In the genomic region with DNA sequence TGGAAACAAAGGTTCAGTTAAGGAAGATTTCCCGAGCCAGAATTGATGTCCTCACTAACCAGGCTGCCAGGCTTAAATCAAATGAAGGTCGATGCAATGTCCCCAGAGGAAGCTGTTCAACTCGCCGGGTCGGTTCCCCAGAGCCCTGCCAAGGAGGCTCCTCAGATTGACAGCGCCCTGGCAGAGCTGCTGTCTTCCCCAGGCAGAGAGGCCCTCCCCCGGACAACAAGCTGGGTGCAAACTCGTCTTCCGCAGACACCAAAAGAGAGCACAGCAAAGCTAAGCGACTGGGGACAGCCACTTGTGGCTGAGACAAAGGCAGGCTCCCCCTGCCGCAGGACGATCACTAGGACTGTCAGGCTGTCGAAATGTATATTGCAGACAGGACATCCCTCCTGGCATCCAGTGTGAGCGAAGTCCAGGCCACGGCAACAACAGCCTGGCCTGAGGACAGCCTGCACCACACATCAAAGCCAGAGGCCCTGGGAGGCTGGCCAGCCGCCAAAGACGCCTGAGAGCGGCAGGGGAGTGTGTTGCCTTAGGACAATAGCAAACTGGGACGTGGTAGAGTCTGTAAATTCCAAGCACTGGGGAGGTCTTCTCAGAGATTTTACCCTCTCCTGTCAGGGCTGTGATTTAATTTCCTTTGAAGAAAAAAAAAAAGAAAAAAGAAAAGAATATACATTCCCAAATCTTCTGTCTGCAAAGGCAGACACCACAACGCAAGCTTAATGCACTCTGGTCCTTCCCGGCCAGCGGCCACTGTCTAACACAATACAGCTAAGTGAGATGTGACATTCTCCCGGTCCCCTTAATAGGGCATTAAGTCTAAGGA, we compare ENCODE assay signal across 1 cellular context.
TF ChIP-seq lines count a peak whose summit lies in the region.

No MANE protein-coding gene starts in this region.

TF ChIP-seq in GM12878, 131 proteins besides CTCF, POLR2A, EP300 and RAD21 (continued from another document and continues in another):
- TF ChIP-seq TCF12 (IDR thresholded peaks at IDR 0.05; ENCODE audit: low read depth, low read length) (0 out of 2 replicates have a peak, but pooled peaks have one; percentile 14), HDGF (IDR thresholded peaks at IDR 0.05) (peak; percentile 41; the same call in 1 of the 2 replicates), BACH1 (IDR thresholded peaks at IDR 0.05; ENCODE audit: borderline replicate concordance) (peak; percentile 61; the same call in 1 of the 2 replicates), CBFB (IDR thresholded peaks at IDR 0.05; ENCODE audit: low read depth) (no peak; the same call in 1 of the 2 replicates), ZNF274 (IDR thresholded peaks at IDR 0.05; ENCODE audit: insufficient read depth, insufficient read length) (no peak), JUNB (IDR thresholded peaks at IDR 0.05) (no peak), FOXK2 (IDR thresholded peaks at IDR 0.05) (no peak), REST (IDR thresholded peaks at IDR 0.05; ENCODE audit: low read depth, low read length) (no peak), BHLHE40 (IDR thresholded peaks at IDR 0.05; ENCODE audit: borderline replicate concordance in 1 of 2, low read depth in 2 of 2, low read length in 1 of 2) (0 out of 4 replicates have a peak, but pooled peaks of 1 of the 2 experiments have one; percentile 4), TBL1XR1 (IDR thresholded peaks at IDR 0.05; ENCODE audit: low read depth, low read length) (no peak), KAT2A (conservative IDR thresholded peaks at IDR 0.05; ENCODE audit: control insufficient read depth, low read depth, low read length) (no peak), ZZZ3 (IDR thresholded peaks at IDR 0.05; ENCODE audit: control insufficient read depth, insufficient read length, low read depth) (no peak), RAD51 (IDR thresholded peaks at IDR 0.05) (no peak), ZBTB40 (IDR thresholded peaks at IDR 0.05; ENCODE audit: borderline replicate concordance) (no peak), MLLT1 (IDR thresholded peaks at IDR 0.05) (peak; percentile 54; the same call in 1 of the 2 replicates), NR2C2 (IDR thresholded peaks at IDR 0.05; ENCODE audit: borderline replicate concordance, control insufficient read depth, insufficient read length, low read depth) (no peak), NR2F1 (conservative IDR thresholded peaks at IDR 0.05) (no peak), MAX (IDR thresholded peaks at IDR 0.05; ENCODE audit: low read depth, low read length) (no peak), SREBF1 (IDR thresholded peaks at IDR 0.05; ENCODE audit: low read length) (no peak), SUZ12 (IDR thresholded peaks at IDR 0.05; ENCODE audit: unreplicated experiment) (no peak), NKRF (conservative IDR thresholded peaks at IDR 0.05) (no peak), POLR2AphosphoS5 (IDR thresholded peaks at IDR 0.05; ENCODE audit: low read length) (peak; percentile 86), SIN3A (IDR thresholded peaks at IDR 0.05; ENCODE audit: low read depth, low read length) (no peak), FOS (IDR thresholded peaks at IDR 0.05; ENCODE audit: borderline replicate concordance, extremely low read depth, insufficient read length) (no peak), ZBED1 (IDR thresholded peaks at IDR 0.05; ENCODE audit: borderline replicate concordance) (no peak), STAT1 (conservative IDR thresholded peaks at IDR 0.05) (0 out of 2 replicates have a peak, but pooled peaks have one; percentile 61), MTA3 (IDR thresholded peaks at IDR 0.05; ENCODE audit: borderline replicate concordance, low read length) (no peak), POU2F2 (IDR thresholded peaks at IDR 0.05; ENCODE audit: borderline replicate concordance, low read depth, low read length) (no peak), MEF2B (IDR thresholded peaks at IDR 0.05; ENCODE audit: partially characterized antibody, poor library complexity, severe bottlenecking) (peak; percentile 42), GABPA (IDR thresholded peaks at IDR 0.05; ENCODE audit: low read depth) (no peak)
- TF ChIP-seq, protein P1, sequence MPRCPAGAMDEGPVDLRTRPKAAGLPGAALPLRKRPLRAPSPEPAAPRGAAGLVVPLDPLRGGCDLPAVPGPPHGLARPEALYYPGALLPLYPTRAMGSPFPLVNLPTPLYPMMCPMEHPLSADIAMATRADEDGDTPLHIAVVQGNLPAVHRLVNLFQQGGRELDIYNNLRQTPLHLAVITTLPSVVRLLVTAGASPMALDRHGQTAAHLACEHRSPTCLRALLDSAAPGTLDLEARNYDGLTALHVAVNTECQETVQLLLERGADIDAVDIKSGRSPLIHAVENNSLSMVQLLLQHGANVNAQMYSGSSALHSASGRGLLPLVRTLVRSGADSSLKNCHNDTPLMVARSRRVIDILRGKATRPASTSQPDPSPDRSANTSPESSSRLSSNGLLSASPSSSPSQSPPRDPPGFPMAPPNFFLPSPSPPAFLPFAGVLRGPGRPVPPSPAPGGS (IDR thresholded peaks at IDR 0.05; ENCODE audit: borderline replicate concordance, insufficient read depth, low read depth, low read length, poor library complexity, severe bottlenecking): no peak
- TF ChIP-seq, protein P2, sequence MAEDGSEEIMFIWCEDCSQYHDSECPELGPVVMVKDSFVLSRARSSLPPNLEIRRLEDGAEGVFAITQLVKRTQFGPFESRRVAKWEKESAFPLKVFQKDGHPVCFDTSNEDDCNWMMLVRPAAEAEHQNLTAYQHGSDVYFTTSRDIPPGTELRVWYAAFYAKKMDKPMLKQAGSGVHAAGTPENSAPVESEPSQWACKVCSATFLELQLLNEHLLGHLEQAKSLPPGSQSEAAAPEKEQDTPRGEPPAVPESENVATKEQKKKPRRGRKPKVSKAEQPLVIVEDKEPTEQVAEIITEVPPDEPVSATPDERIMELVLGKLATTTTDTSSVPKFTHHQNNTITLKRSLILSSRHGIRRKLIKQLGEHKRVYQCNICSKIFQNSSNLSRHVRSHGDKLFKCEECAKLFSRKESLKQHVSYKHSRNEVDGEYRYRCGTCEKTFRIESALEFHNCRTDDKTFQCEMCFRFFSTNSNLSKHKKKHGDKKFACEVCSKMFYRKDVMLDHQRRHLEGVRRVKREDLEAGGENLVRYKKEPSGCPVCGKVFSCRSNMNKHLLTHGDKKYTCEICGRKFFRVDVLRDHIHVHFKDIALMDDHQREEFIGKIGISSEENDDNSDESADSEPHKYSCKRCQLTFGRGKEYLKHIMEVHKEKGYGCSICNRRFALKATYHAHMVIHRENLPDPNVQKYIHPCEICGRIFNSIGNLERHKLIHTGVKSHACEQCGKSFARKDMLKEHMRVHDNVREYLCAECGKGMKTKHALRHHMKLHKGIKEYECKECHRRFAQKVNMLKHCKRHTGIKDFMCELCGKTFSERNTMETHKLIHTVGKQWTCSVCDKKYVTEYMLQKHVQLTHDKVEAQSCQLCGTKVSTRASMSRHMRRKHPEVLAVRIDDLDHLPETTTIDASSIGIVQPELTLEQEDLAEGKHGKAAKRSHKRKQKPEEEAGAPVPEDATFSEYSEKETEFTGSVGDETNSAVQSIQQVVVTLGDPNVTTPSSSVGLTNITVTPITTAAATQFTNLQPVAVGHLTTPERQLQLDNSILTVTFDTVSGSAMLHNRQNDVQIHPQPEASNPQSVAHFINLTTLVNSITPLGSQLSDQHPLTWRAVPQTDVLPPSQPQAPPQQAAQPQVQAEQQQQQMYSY (CRISPR knock-in tag; IDR thresholded peaks at IDR 0.05): no peak
